Comparison of ENCODE assay signal across 14 cellular contexts in genomic region chr9:13485068-13485596, GRCh38.
DNase-seq lines count a peak whose midpoint lies in the region; ATAC-seq, FAIRE-seq and TF ChIP-seq lines count a peak whose summit lies in the region.
"Had no signal": no experiment of that assay in that cellular context is flagged by ENCODE, and none has a peak within 500 bp of the region (broad histone marks: within the 10 kb centered on the region; RNA-seq: fewer than 3 reads in every experiment).

No MANE protein-coding gene starts in this region.

- WGBS in aorta, 2 donors, result 5 to 11% methylated on average over 3 of the region's 3 CpGs

- H3K36me3 Mint-ChIP-seq in neural crest cell (ENCODE audit: low read depth), result no peaks in the 10 kb centered on the region

- H3K36me3 ChIP-seq in aorta (ENCODE audit: control insufficient read depth in 1 of 2, insufficient read depth in 2 of 2, low read length in 1 of 2), result no peaks in the 10 kb centered on the region

- H3K9me3 Mint-ChIP-seq in neural crest cell, result peaks cover 2% of the 10 kb centered on the region

- H3K27me3 Mint-ChIP-seq in neural crest cell (ENCODE audit: low read depth), result no peaks in the 10 kb centered on the region

- no peak for FAIRE-seq in frontal cortex (lab: Jason Lieb, UNC)

- ATAC-seq in Right ventricle myocardium inferior (peak; percentile 97), aorta (ENCODE audit: low FRiP score) (peak; percentile 89), left lobe of liver (no peak)
- ATAC-seq: mucosa of descending colon; stimulated activated naive CD8-positive, alpha-beta T cell treated with anti-CD3 and anti-CD28 coated beads, Interleukin-15, Interleukin-2, amounts not matched to agents 100 U/mL and 50 U/mL, for 24 hours had no signal

- peak overlapping the region; percentile 28 to 43 for H3K27ac ChIP-seq in aorta (ENCODE audit: low read depth in 1 of 2, low read length in 2 of 2)

- intact Hi-C loops in Right ventricle myocardium inferior (cut with DNase I), result loop anchor here (5.0 to 10.0 kb wide), 2 partner anchors 67 to 120 kb away; no protein-coding TSS in a partner anchor
- intact Hi-C loops in cardiac septum (cut with DNase I), result no loop called here
- intact Hi-C loops in aorta (cut with DNase I), result loop anchor here in 1 of 2 donors (10.0 kb wide), 1 partner anchor 80 kb away; no protein-coding TSS in a partner anchor

- no peaks in the 10 kb centered on the region for H3K27me3 ChIP-seq in aorta (ENCODE audit: control insufficient read depth in 1 of 2, insufficient read depth in 2 of 2, low read length in 1 of 2)

- no peak overlapping the region for H3K4me3 ChIP-seq in aorta (ENCODE audit: low read length in 2 of 2)
- H3K4me3 ChIP-seq: mucosa of descending colon had no signal

- no peaks in the 10 kb centered on the region for H3K4me1 Mint-ChIP-seq in neural crest cell

- peak; percentile 12 for TF ChIP-seq CTCF in neural crest cell (conservative IDR thresholded peaks at IDR 0.05)

- peaks cover 3 to 4% of the 10 kb centered on the region in 2 donors for H3K4me1 ChIP-seq in aorta (ENCODE audit: control insufficient read depth in 1 of 2, insufficient read depth in 2 of 2, low read length in 2 of 2)

- H3K9me3 ChIP-seq in aorta (ENCODE audit: control insufficient read depth, low read length), result no peaks in the 10 kb centered on the region
- H3K9me3 ChIP-seq: mucosa of descending colon had no signal

- DNase-seq in Right ventricle myocardium inferior (ENCODE audit: missing footprints) (peak; percentile 64), cardiac septum (ENCODE audit: low spot score) (no peak), fibroblast of peridontal ligament (ENCODE audit: extremely low read depth) (peak; percentile 12), neural crest cell (ENCODE audit: low read depth, low spot score) (no peak), aorta (peak in 1 of 2 donors; percentile 77), DMS53 (lab: John Stamatoyannopoulos, UW) (no peak), left lobe of liver (ENCODE audit: low spot score) (no peak), frontal cortex (ENCODE audit: low spot score in 2 of 2) (no peak)
- DNase-seq: GF-D8; NCI-H82; stimulated activated CD4-positive, alpha-beta T cell treated with anti-CD3 and anti-CD28 coated beads, Interleukin-1b, Interleukin-23, amount 100 ng/mL, for 48 hours; stimulated activated naive CD8-positive, alpha-beta T cell treated with anti-CD3 and anti-CD28 coated beads, Interleukin-15, Interleukin-2, amounts not matched to agents 100 U/mL and 50 U/mL, for 24 hours; T-helper 1 cell had no signal

- no peak overlapping the region for H3K27ac Mint-ChIP-seq in neural crest cell (ENCODE audit: unreplicated experiment)

- H3K4me3 Mint-ChIP-seq in neural crest cell, result no peak overlapping the region

Comparison
In these comparisons a context has a peak if more than half of its experiments do, and no peak if none do; other contexts are left out.
1. DNase-seq: peak in Right ventricle myocardium inferior (single experiment) and fibroblast of peridontal ligament (single experiment); none in cardiac septum (single experiment), neural crest cell (single experiment), DMS53 (single experiment), left lobe of liver (single experiment) and frontal cortex (0 of 2).